Comparison of ENCODE assay signal across 9 cellular contexts in genomic region chr9:87193151-87193550, GRCh38.
"Had no signal": no experiment of that assay in that cellular context is flagged by ENCODE, and none has a peak within 500 bp of the region (broad histone marks: within the 10 kb centered on the region; RNA-seq: fewer than 3 reads in every experiment).

No MANE protein-coding gene starts in this region.

- H3K4me1 Mint-ChIP-seq: stimulated activated naive CD8-positive, alpha-beta T cell treated with anti-CD3 and anti-CD28 coated beads, Interleukin-15, amount 100 ng/mL, for 72 hours had no signal

- H3K36me3 Mint-ChIP-seq: activated CD4-positive, alpha-beta memory T cell treated with anti-CD3 and anti-CD28 coated beads for 36 hours; natural killer cell treated with Interleukin-12 subunit alpha and Interleukin-12 subunit beta and Interleukin-15 and Interleukin-18, amount 100 ng/mL, for 72 hours had no signal

- H3K4me3 Mint-ChIP-seq: activated CD4-positive, alpha-beta memory T cell treated with anti-CD3 and anti-CD28 coated beads for 36 hours; activated naive CD8-positive, alpha-beta T cell; activated T-cell treated with anti-CD3 and anti-CD28 coated beads, Interleukin-2, amount 50 U/mL, for 4 hours; natural killer cell treated with Interleukin-12 subunit alpha and Interleukin-12 subunit beta and Interleukin-15 and Interleukin-18, amount 100 ng/mL, for 72 hours; stimulated activated naive CD8-positive, alpha-beta T cell treated with anti-CD3 and anti-CD28 coated beads, Interleukin-15, amount 100 ng/mL, for 72 hours had no signal

- H3K27ac Mint-ChIP-seq: activated CD4-positive, alpha-beta memory T cell treated with anti-CD3 and anti-CD28 coated beads for 36 hours; activated naive CD8-positive, alpha-beta T cell; natural killer cell treated with Interleukin-12 subunit alpha and Interleukin-12 subunit beta and Interleukin-15 and Interleukin-18, amount 100 ng/mL, for 72 hours; stimulated activated naive CD8-positive, alpha-beta T cell treated with anti-CD3 and anti-CD28 coated beads, Interleukin-15, amount 100 ng/mL, for 72 hours had no signal

- H3K9me3 Mint-ChIP-seq: activated CD4-positive, alpha-beta memory T cell treated with anti-CD3 and anti-CD28 coated beads for 36 hours; activated T-cell treated with anti-CD3 and anti-CD28 coated beads, Interleukin-2, amount 50 U/mL, for 4 hours; natural killer cell treated with Interleukin-12 subunit alpha and Interleukin-12 subunit beta and Interleukin-15 and Interleukin-18, amount 100 ng/mL, for 72 hours; stimulated activated naive CD8-positive, alpha-beta T cell treated with anti-CD3 and anti-CD28 coated beads, Interleukin-15, amount 100 ng/mL, for 72 hours had no signal

- DNase-seq: activated CD4-positive, alpha-beta memory T cell treated with anti-CD3 and anti-CD28 coated beads for 36 hours; activated gamma-delta T cell; activated T-cell treated with anti-CD3 and anti-CD28 coated beads, Interleukin-2, amount 50 U/mL, for 4 hours; stimulated activated CD4-positive, alpha-beta T cell treated with anti-CD3 and anti-CD28 coated beads, Interleukin-15, amount 100 ng/mL, for 24 hours; stimulated activated CD4-positive, alpha-beta T cell treated with anti-CD3 and anti-CD28 coated beads, Interleukin-4, amount 100 ng/mL, for 24 hours; stimulated activated naive CD8-positive, alpha-beta T cell treated with anti-CD3 and anti-CD28 coated beads, Interleukin-15, amount 100 ng/mL, for 72 hours; T-helper 9 cell had no signal

- ATAC-seq: activated T-cell treated with anti-CD3 and anti-CD28 coated beads, Interleukin-2, amount 50 U/mL, for 4 hours; natural killer cell treated with Interleukin-12 subunit alpha and Interleukin-12 subunit beta and Interleukin-15 and Interleukin-18, amount 100 ng/mL, for 72 hours; stimulated activated naive CD8-positive, alpha-beta T cell treated with anti-CD3 and anti-CD28 coated beads, Interleukin-15, amount 100 ng/mL, for 72 hours had no signal
